In the genomic region with DNA sequence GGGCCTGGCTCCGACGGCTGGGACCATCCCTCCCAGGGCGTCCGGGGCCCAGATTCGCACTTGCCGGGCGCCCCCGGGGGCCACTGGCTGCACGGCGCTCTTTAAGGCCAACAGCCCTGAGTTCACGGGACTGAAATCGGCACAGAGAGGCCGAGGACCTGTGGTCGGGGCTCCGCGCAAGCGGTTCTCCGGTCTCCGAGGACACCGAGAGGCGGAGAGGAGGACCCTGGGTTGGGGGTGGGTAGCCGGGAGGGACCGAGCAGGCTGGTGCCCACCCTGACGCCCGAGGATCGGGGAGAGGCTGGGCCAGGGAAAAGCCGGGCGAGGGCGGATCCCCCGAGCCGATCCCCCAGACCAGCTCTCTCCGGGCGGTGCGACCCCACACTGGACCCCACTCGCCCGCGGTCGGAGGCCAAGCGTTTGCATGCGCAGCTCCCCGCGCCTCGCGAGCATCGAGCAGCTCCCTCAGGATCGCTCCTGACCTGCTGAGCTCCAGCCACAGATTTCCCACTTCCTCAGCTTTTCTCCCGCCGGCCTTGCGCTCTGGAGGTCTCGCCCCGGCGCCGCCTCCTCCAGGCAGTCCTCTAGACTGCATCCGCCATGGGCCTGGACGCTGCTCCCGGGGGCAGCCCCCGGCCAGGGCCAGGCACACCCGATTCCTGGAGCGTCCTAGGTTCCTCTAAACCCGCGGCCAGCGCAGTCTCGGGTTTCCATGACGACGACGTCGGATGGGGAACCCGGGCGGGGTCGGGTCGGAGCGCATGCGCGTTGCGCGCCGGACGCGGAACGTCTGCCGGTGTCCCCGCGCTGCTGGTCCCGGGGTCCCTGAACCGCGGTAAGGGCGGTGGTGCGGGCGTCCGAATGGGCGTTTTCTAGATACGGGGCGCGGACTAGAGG, we compare ENCODE assay signal across 8 cellular contexts. TPM values are rescaled to one million over a fixed set of nuclear protein-coding genes. Genes with fewer than 3 reads are reported as not detected.
DNase-seq lines count a peak whose midpoint lies in the region; ATAC-seq and TF ChIP-seq lines count a peak whose summit lies in the region.

No MANE protein-coding gene starts in this region.

- H3K4me2 ChIP-seq in MM.1S (ENCODE audit: low read depth, low read length): peak overlapping the region; percentile 100

- H3K27ac ChIP-seq in MM.1S (ENCODE audit: low read length) (no peak overlapping the region), psoas muscle (no peak overlapping the region), urinary bladder (ENCODE audit: low read depth) (no peak overlapping the region)

- H3K4me3 ChIP-seq in MM.1S (ENCODE audit: low read length): peak overlapping the region; percentile 93
- H3K4me3 ChIP-seq in psoas muscle: peak overlapping the region; percentile 74
- peak overlapping the region; percentile 88 for H3K4me3 ChIP-seq in urinary bladder (ENCODE audit: low read depth, low read length)

- TF ChIP-seq CTCF in MM.1S (IDR thresholded peaks at IDR 0.05; ENCODE audit: low read length): no peak
- TF ChIP-seq CTCF in psoas muscle (IDR thresholded peaks at IDR 0.05): no peak

- no peaks in the 10 kb centered on the region for H3K36me3 ChIP-seq in MM.1S (replicated peaks; ENCODE audit: insufficient read depth, low read length)
- no peaks in the 10 kb centered on the region for H3K36me3 ChIP-seq in psoas muscle (ENCODE audit: insufficient read depth in 1 of 2, low read depth in 1 of 2)
- no peaks in the 10 kb centered on the region for H3K36me3 ChIP-seq in urinary bladder (ENCODE audit: insufficient read depth)

- H3K4me1 ChIP-seq in MM.1S (ENCODE audit: low read length): 0 out of 2 replicates have a peak, but pooled peaks cover 3% of the 10 kb centered on the region
- H3K4me1 ChIP-seq in psoas muscle: peaks cover 12% of the 10 kb centered on the region
- peaks cover 7% of the 10 kb centered on the region for H3K4me1 ChIP-seq in urinary bladder (ENCODE audit: insufficient read depth)

- H3K79me2 ChIP-seq in MM.1S (ENCODE audit: low read length): no peaks in the 10 kb centered on the region

- no peaks in the 10 kb centered on the region for H3K9me2 ChIP-seq in MM.1S (replicated peaks; ENCODE audit: insufficient read depth, low read length)

- no peaks in the 10 kb centered on the region for H3K9me3 ChIP-seq in MM.1S (replicated peaks; ENCODE audit: insufficient read depth, low read length)
- H3K9me3 ChIP-seq in T-helper 17 cell (ENCODE audit: control insufficient read depth, low read length, poor library complexity, severe bottlenecking): no peaks in the 10 kb centered on the region
- no peaks in the 10 kb centered on the region for H3K9me3 ChIP-seq in psoas muscle

- peaks cover 13% of the 10 kb centered on the region for H3K4me1 Mint-ChIP-seq in T-helper 17 cell

- H3K27me3 Mint-ChIP-seq in T-helper 17 cell: peaks cover 35% of the 10 kb centered on the region

- no peak overlapping the region for H3K27ac Mint-ChIP-seq in T-helper 17 cell

- peak overlapping the region; percentile 89 for H3K4me3 Mint-ChIP-seq in T-helper 17 cell

- peak overlapping the region; percentile 97 for H2AFZ ChIP-seq in MM.1S (ENCODE audit: low read length)

- no peaks in the 10 kb centered on the region for H4K20me1 ChIP-seq in MM.1S (ENCODE audit: insufficient read depth, low read length)

- ATAC-seq in GM21576 (IDR thresholded peaks at IDR 0.05; ENCODE audit: unreplicated experiment): peak; percentile 73
- ATAC-seq in T-helper 17 cell: peak; percentile 74
- peak; percentile 29 to 52 (median 40) for ATAC-seq in psoas muscle

- DNase-seq in D341Med (ENCODE audit: low spot score) (peak; percentile 97), MM.1S (peak; percentile 90), T-helper 17 cell (peak; percentile 65 to 71 (median 66)), amygdala (lab: John Stamatoyannopoulos, UW) (peak in 54 of 56 donors; percentile 27 to 88 (median 70)), hepatic stellate cell (ENCODE audit: low spot score) (peak; percentile 92), psoas muscle (peak; percentile 78 to 89)

- H3K9ac ChIP-seq in MM.1S (ENCODE audit: low read length): peak overlapping the region; percentile 49; the same call in 1 of the 2 replicates

- no peaks in the 10 kb centered on the region; the same call in 1 of the 2 replicates for H3F3A ChIP-seq in MM.1S (ENCODE audit: insufficient read depth, low read length)

- intact Hi-C loops in psoas muscle (cut with DNase I): no loop called here

- H3K27me3 ChIP-seq in MM.1S (replicated peaks; ENCODE audit: insufficient read depth, low read length) (peaks cover 25% of the 10 kb centered on the region), psoas muscle (ENCODE audit: insufficient read depth in 3 of 3, low read length in 2 of 3) (peaks cover 0 to 50% (median 16%) of the 10 kb centered on the region in 3 donors)

- WGBS in psoas muscle, 3 donors: 0 to 1% (median 1%) methylated on average over 74 to 94 of the region's 94 CpGs
- 1% methylated on average over 94 of the region's 94 CpGs for WGBS in urinary bladder

- H3K36me3 Mint-ChIP-seq in T-helper 17 cell (ENCODE audit: low read depth): peaks cover 4% of the 10 kb centered on the region

RNA-seq across cellular contexts. Expression of gene NAT8L, which starts 17.6 kb away (rescaled TPM):
- not detected for total RNA-seq in T-helper 17 cell
- 1 to 10 TPM; 3.4 to 7.2 (median 4.8) TPM for total RNA-seq in psoas muscle
- 1 to 10 TPM in 2 of 3 donors, under 1 TPM in 1; 0.72 to 1.7 (median 1.5) TPM for polyA plus RNA-seq in psoas muscle
- 0.16 TPM for total RNA-seq in urinary bladder
- 0.82 TPM for polyA plus RNA-seq in urinary bladder

RNA-seq across cellular contexts. Expression of gene NELFA, which starts 32.7 kb away (rescaled TPM):
- total RNA-seq in T-helper 17 cell (10 to 100 TPM; 40.7 to 47.2 TPM), psoas muscle (10 to 100 TPM; 11.4 to 20.2 (median 12.2) TPM), urinary bladder (17.4 TPM)
- polyA plus RNA-seq in psoas muscle (10 to 100 TPM; 13.2 to 16.5 (median 15.2) TPM), urinary bladder (26.9 TPM)
